Comparison of ENCODE assay signal across 9 cellular contexts in genomic region chr1:221667504-221667903, GRCh38.
DNase-seq lines count a peak whose midpoint lies in the region; ATAC-seq and TF ChIP-seq lines count a peak whose summit lies in the region.
"Had no signal": no experiment of that assay in that cellular context is flagged by ENCODE, and none has a peak within 500 bp of the region (broad histone marks: within the 10 kb centered on the region; RNA-seq: fewer than 3 reads in every experiment).

No MANE protein-coding gene starts in this region.

- DNase-seq in HFF-Myc (ENCODE audit: extremely low read depth, low read depth) (peak; percentile 3), NCI-H226 (peak; percentile 7), islet precursor cell (peak; percentile 58), coronary artery (ENCODE audit: low spot score) (no peak), cerebellum (ENCODE audit: low spot score) (no peak)
- DNase-seq in activated CD8-positive, alpha-beta T cell treated with anti-CD3 and anti-CD28 coated beads, Interleukin-2, amount 10 ng/mL, durations not matched to agents 7 days and 5 days: no peak
- DNase-seq in activated CD4-positive, alpha-beta T cell treated with anti-CD3 and anti-CD28 coated beads for 1 hour: no peak

- no peaks in the 10 kb centered on the region for H3K36me3 Mint-ChIP-seq in activated CD8-positive, alpha-beta T cell treated with anti-CD3 and anti-CD28 coated beads, Interleukin-2, amount 10 ng/mL, durations not matched to agents 7 days and 5 days (ENCODE audit: low read depth)

- H3K4me3 ChIP-seq in HFF-Myc (replicated peaks; ENCODE audit: low read depth, low read length) (no peak overlapping the region), coronary artery (no peak overlapping the region)

- no peak for TF ChIP-seq CTCF in HFF-Myc (IDR thresholded peaks at IDR 0.05; ENCODE audit: low read depth, low read length, missing control alignments)
- TF ChIP-seq CTCF in coronary artery (IDR thresholded peaks at IDR 0.05): no peak

- H3K27ac Mint-ChIP-seq in activated CD8-positive, alpha-beta T cell treated with anti-CD3 and anti-CD28 coated beads, Interleukin-2, amount 10 ng/mL, durations not matched to agents 7 days and 5 days: no peak overlapping the region

- ATAC-seq in GM18505 (IDR thresholded peaks at IDR 0.05; ENCODE audit: unreplicated experiment): peak; percentile 88
- no peak for ATAC-seq in activated CD8-positive, alpha-beta T cell treated with anti-CD3 and anti-CD28 coated beads, Interleukin-2, amount 10 ng/mL, durations not matched to agents 7 days and 5 days

- POLR2A ChIA-PET in activated CD8-positive, alpha-beta T cell treated with anti-CD3 and anti-CD28 coated beads, Interleukin-2, amount 10 ng/mL, durations not matched to agents 7 days and 5 days (lab: Charles Lee): no interaction called here

- H3K4me3 Mint-ChIP-seq in activated CD8-positive, alpha-beta T cell treated with anti-CD3 and anti-CD28 coated beads, Interleukin-2, amount 10 ng/mL, durations not matched to agents 7 days and 5 days: no peak overlapping the region

- no peak overlapping the region for H3K27ac ChIP-seq in coronary artery
- H3K27ac ChIP-seq: neutrophil had no signal

- no peaks in the 10 kb centered on the region for H3K9me3 Mint-ChIP-seq in activated CD8-positive, alpha-beta T cell treated with anti-CD3 and anti-CD28 coated beads, Interleukin-2, amount 10 ng/mL, durations not matched to agents 7 days and 5 days (ENCODE audit: insufficient read depth)

- peaks cover 3% of the 10 kb centered on the region for H3K27me3 Mint-ChIP-seq in activated CD8-positive, alpha-beta T cell treated with anti-CD3 and anti-CD28 coated beads, Interleukin-2, amount 10 ng/mL, durations not matched to agents 7 days and 5 days (ENCODE audit: low read depth)

- CTCF ChIA-PET in activated CD8-positive, alpha-beta T cell treated with anti-CD3 and anti-CD28 coated beads, Interleukin-2, amount 10 ng/mL, durations not matched to agents 7 days and 5 days (lab: Charles Lee): no interaction called here

- H3K4me1 Mint-ChIP-seq in activated CD8-positive, alpha-beta T cell treated with anti-CD3 and anti-CD28 coated beads, Interleukin-2, amount 10 ng/mL, durations not matched to agents 7 days and 5 days (ENCODE audit: low read depth): no peaks in the 10 kb centered on the region

- no peak for TF ChIP-seq POLR2A in GM18505 (IDR thresholded peaks at IDR 0.05; ENCODE audit: borderline replicate concordance, extremely low read depth, insufficient read depth, insufficient read length)

Comparison
In these comparisons a context has a peak if more than half of its experiments do, and no peak if none do; other contexts are left out.
1. DNase-seq: peak in HFF-Myc (single experiment), NCI-H226 (single experiment) and islet precursor cell (single experiment); none in activated CD8-positive, alpha-beta T cell treated with anti-CD3 and anti-CD28 coated beads, Interleukin-2, amount 10 ng/mL, durations not matched to agents 7 days and 5 days (single experiment), coronary artery (single experiment), cerebellum (single experiment) and activated CD4-positive, alpha-beta T cell treated with anti-CD3 and anti-CD28 coated beads for 1 hour (single experiment).